Comparison of ENCODE assay signal across 21 cellular contexts in the genomic region with DNA sequence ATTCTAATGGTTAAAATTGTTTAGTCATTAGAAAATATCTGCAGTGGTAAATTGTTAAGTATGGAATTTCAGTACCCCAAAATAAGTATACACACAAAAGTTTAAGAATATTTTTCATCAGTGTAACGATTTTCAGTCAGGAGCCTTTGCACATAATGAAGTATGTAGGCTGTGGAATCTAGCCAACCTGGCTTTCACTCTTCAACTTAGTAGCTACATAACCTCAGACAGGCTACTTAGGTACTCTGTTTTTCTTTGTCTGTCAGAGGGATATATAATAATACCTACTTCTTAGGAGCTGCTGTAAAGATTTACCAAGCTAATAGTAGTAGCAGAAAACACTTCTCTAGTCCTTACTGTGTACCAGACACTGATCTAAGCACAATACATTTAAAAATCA.
DNase-seq lines count a peak whose midpoint lies in the region; ATAC-seq, FAIRE-seq and TF ChIP-seq lines count a peak whose summit lies in the region.
"Had no signal": no experiment of that assay in that cellular context is flagged by ENCODE, and none has a peak within 500 bp of the region (broad histone marks: within the 10 kb centered on the region; RNA-seq: fewer than 3 reads in every experiment).

No MANE protein-coding gene starts in this region.

- H3K36me3 ChIP-seq in right lobe of liver: no peaks in the 10 kb centered on the region
- H3K36me3 ChIP-seq: BLaER1 had no signal

- no peak overlapping the region for H3K27ac ChIP-seq in right lobe of liver
- H3K27ac ChIP-seq: BLaER1 had no signal

- no peak for TF ChIP-seq POLR2A in H54 (IDR thresholded peaks at IDR 0.05; ENCODE audit: low read depth, low read length)
- TF ChIP-seq POLR2A in right lobe of liver (IDR thresholded peaks at IDR 0.05): no peak

- TF ChIP-seq CTCF in choroid plexus epithelial cell (conservative IDR thresholded peaks at IDR 0.05; ENCODE audit: low read depth, low read length) (no peak), right lobe of liver (IDR thresholded peaks at IDR 0.05) (no peak)

- no peaks in the 10 kb centered on the region for H3K27me3 ChIP-seq in right lobe of liver
- H3K27me3 ChIP-seq: BLaER1 had no signal

- ATAC-seq in right lobe of liver: no peak
- no peak for ATAC-seq in GM18870 (IDR thresholded peaks at IDR 0.05; ENCODE audit: unreplicated experiment)
- ATAC-seq: CD8-positive, alpha-beta T cell; HepG2 had no signal

- DNase-seq in EH (ENCODE audit: low read depth) (peak; percentile 7), amniotic epithelial cell (ENCODE audit: low read depth) (peak; percentile 15), choroid plexus epithelial cell (ENCODE audit: low read depth) (peak; percentile 32), iris pigment epithelial cell (ENCODE audit: low read depth) (peak; percentile 24), H54 (ENCODE audit: insufficient read length, low spot score) (no peak), SHP77 (lab: John Stamatoyannopoulos, UW) (no peak), right lobe of liver (no peak)
- DNase-seq: ACHN; AML-193; Calu3; CD8-positive, alpha-beta T cell; DMS79 treated with DMSO at 0.1 percent for 48 hours; GOT3; H9; KBM-7 had no signal

- H3K9me3 ChIP-seq in right lobe of liver: no peaks in the 10 kb centered on the region

- 86% methylated on average over 1 of the region's 1 CpG for WGBS in right lobe of liver (ENCODE audit: insufficient coverage, low coverage, low lambda C conversion rate, missing lambda C conversion rate)

- H3K4me3 ChIP-seq in choroid plexus epithelial cell (ENCODE audit: low read depth, low read length) (no peak overlapping the region), right lobe of liver (no peak overlapping the region)
- H3K4me3 ChIP-seq: BLaER1 had no signal

- FAIRE-seq in H54 (lab: Jason Lieb, UNC): no peak
- FAIRE-seq: A204.1, G401.6, GM12891, HepG2 had no signal

- intact Hi-C loops in right lobe of liver (cut with DNase I): no loop called here

- H3K4me1 ChIP-seq in right lobe of liver: no peaks in the 10 kb centered on the region
- H3K4me1 ChIP-seq: BLaER1 had no signal

Comparison
In these comparisons a context has a peak if more than half of its experiments do, and no peak if none do; other contexts are left out.
1. DNase-seq: peak in EH (single experiment), amniotic epithelial cell (single experiment), choroid plexus epithelial cell (single experiment) and iris pigment epithelial cell (single experiment); none in H54 (single experiment), SHP77 (0 of 2) and right lobe of liver (0 of 3).